In genomic region chr7:73343671-73344380, GRCh38 we compare ENCODE assay signal across 22 cellular contexts. TPM values are rescaled to one million over a fixed set of nuclear protein-coding genes. Genes with fewer than 3 reads are reported as not detected.
A peak's percentile ranks its signal among the peaks of the same experiment; 100 is the strongest.
DNase-seq lines count a peak whose midpoint lies in the region; ATAC-seq, FAIRE-seq and TF ChIP-seq lines count a peak whose summit lies in the region.
"Had no signal": no experiment of that assay in that cellular context is flagged by ENCODE, and none has a peak within 500 bp of the region (broad histone marks: within the 10 kb centered on the region; RNA-seq: fewer than 3 reads in every experiment).

No MANE protein-coding gene starts in this region.

- POLR2A ChIA-PET in HepG2 (lab: Yijun Ruan, JAX) = interaction anchor here (1.2 to 3.5 kb wide), 4 partner anchors 14 to 35 kb away, joined by 3 to 28 read pairs (median 8); partner anchors contain the start of gene NSUN5

- H3K4me1 ChIP-seq in HepG2 (ENCODE audit: insufficient read depth, low read length) = peaks cover 68% of the 10 kb centered on the region
- H3K4me1 ChIP-seq in parathyroid adenoma = no peaks in the 10 kb centered on the region
- no peaks in the 10 kb centered on the region for H3K4me1 ChIP-seq in uterus

- BruUV-seq in HepG2 (replicated peaks; lab: Mats Ljungman, UMichigan) = no TSS peak

- no peaks in the 10 kb centered on the region for H3K9me3 ChIP-seq in HepG2 (ENCODE audit: low read length)
- no peaks in the 10 kb centered on the region for H3K9me3 ChIP-seq in parathyroid adenoma (ENCODE audit: control insufficient read depth, low read length)
- no peaks in the 10 kb centered on the region for H3K9me3 ChIP-seq in uterus

- H3K9me3 Mint-ChIP-seq in activated naive CD4-positive, alpha-beta T cell treated with anti-CD3 and anti-CD28 coated beads for 36 hours = no peaks in the 10 kb centered on the region

- TF ChIP-seq CTCF in HepG2 (CRISPR knock-in tag; IDR thresholded peaks at IDR 0.05) (no peak), parathyroid adenoma (IDR thresholded peaks at IDR 0.05) (no peak), uterus (IDR thresholded peaks at IDR 0.05) (no peak)

- no peaks in the 10 kb centered on the region for H4K20me1 ChIP-seq in HepG2 (ENCODE audit: insufficient read depth, low read length)

- H3K27me3 ChIP-seq in HepG2 (ENCODE audit: control insufficient read depth in 1 of 2, insufficient read depth in 2 of 2, low read length in 2 of 2) (0 out of 5 replicates have a peak, but pooled peaks cover 0 to 5% of the 10 kb centered on the region in 2 experiments), parathyroid adenoma (ENCODE audit: control insufficient read depth, insufficient read depth, low read length) (no peaks in the 10 kb centered on the region), uterus (no peaks in the 10 kb centered on the region)

- H2AFZ ChIP-seq in HepG2 (ENCODE audit: low read length) (no peak overlapping the region), parathyroid adenoma (peak overlapping the region; percentile 34)

- H3K36me3 ChIP-seq in HepG2 (replicated peaks in 1 of 2; ENCODE audit: control insufficient read depth in 1 of 2, insufficient read depth in 2 of 2, low read length in 2 of 2) (no peaks in the 10 kb centered on the region), parathyroid adenoma (ENCODE audit: control insufficient read depth, insufficient read depth, low read length) (no peaks in the 10 kb centered on the region), uterus (no peaks in the 10 kb centered on the region)

- peak overlapping the region; percentile 9; the same call in 1 of the 2 replicates for H3K9ac ChIP-seq in HepG2 (ENCODE audit: insufficient read depth, low read depth, low read length)
- no peak overlapping the region for H3K9ac ChIP-seq in parathyroid adenoma
- H3K9ac ChIP-seq: GM23248 had no signal

- H3K4me1 Mint-ChIP-seq in activated naive CD4-positive, alpha-beta T cell treated with anti-CD3 and anti-CD28 coated beads for 36 hours (ENCODE audit: low read depth) = no peaks in the 10 kb centered on the region
- H3K4me1 Mint-ChIP-seq: CD4-positive, alpha-beta memory T cell had no signal

- intact Hi-C loops in HepG2 (cut with micrococcal nuclease; ENCODE audit: unreplicated experiment) (loop anchor here (1.0 to 2.0 kb wide), 3 partner anchors 15 to 27 kb away; no protein-coding TSS in a partner anchor), uterus (cut with DNase I; ENCODE audit: low total_unique reads) (no loop called here)
- intact Hi-C loops in activated naive CD4-positive, alpha-beta T cell treated with anti-CD3 and anti-CD28 coated beads for 36 hours (cut with micrococcal nuclease) = no loop called here

- ATAC-seq in HepG2 (peak; percentile 50), HG03571 (IDR thresholded peaks at IDR 0.05; ENCODE audit: unreplicated experiment) (no peak)
- ATAC-seq: GM12878, K562, Panc1, Right ventricle myocardium inferior had no signal

- H3K36me3 Mint-ChIP-seq in activated naive CD4-positive, alpha-beta T cell treated with anti-CD3 and anti-CD28 coated beads for 36 hours (ENCODE audit: low read depth) = no peaks in the 10 kb centered on the region
- H3K36me3 Mint-ChIP-seq: CD4-positive, alpha-beta memory T cell had no signal

- CTCF ChIA-PET in HepG2 (lab: Yijun Ruan, JAX; ENCODE audit: low intra/inter-chr PET ratio, low total read pairs) = no interaction called here
- CTCF ChIA-PET in activated naive CD4-positive, alpha-beta T cell treated with anti-CD3 and anti-CD28 coated beads for 36 hours (lab: Charles Lee) = interaction anchor here (0.7 kb wide), 1 partner anchor 37 kb away, joined by 4 read pairs; no protein-coding TSS in a partner anchor

- in situ Hi-C loops in HepG2 (cut with HindIII; ENCODE audit: extremely low pct_ligation_motif_present, low pct_unique_long_range_greater_than_20kb) = loop anchor here (5.0 kb wide), 1 partner anchor 93 kb away; no protein-coding TSS in a partner anchor

- H3K4me2 ChIP-seq in HepG2 (ENCODE audit: low read depth, low read length) (peak overlapping the region; percentile 87), parathyroid adenoma (ENCODE audit: low read length) (no peak overlapping the region)

- peak; percentile 11 for DNase-seq in NCI-H1092 treated with DMSO at 0.1 percent for 48 hours (lab: John Stamatoyannopoulos, UW)
- no peak for DNase-seq in NCI-H1092 (lab: John Stamatoyannopoulos, UW)
- DNase-seq in NCI-H146 (lab: John Stamatoyannopoulos, UW) = peak; percentile 83
- DNase-seq in HepG2 (ENCODE audit: low spot score) = peak; percentile 81
- DNase-seq in activated naive CD4-positive, alpha-beta T cell treated with anti-CD3 and anti-CD28 coated beads for 36 hours = no peak
- DNase-seq in uterus = no peak
- DNase-seq: 8988T; CD4-positive, alpha-beta memory T cell; DND-41; GDM1; GM23248; NCI-H1694 treated with DMSO at 0.1 percent for 48 hours had no signal

- peak; percentile 77 for FAIRE-seq in HepG2 (lab: Jason Lieb, UNC)
- FAIRE-seq: D721Med, GM12878, GM18507, K562 had no signal

- H3K4me3 ChIP-seq in HepG2 (replicated peaks in 1 of 3; ENCODE audit: insufficient read depth in 1 of 3, low read depth in 2 of 3, low read length in 3 of 3) = peak overlapping the region in 2 of 3 experiments; percentile 2 to 8; a peak in 1 of 6 replicates
- no peak overlapping the region for H3K4me3 ChIP-seq in parathyroid adenoma (ENCODE audit: low read depth, low read length)
- no peak overlapping the region for H3K4me3 ChIP-seq in uterus
- H3K4me3 ChIP-seq: GM12878, GM23248, K562, SK-N-MC had no signal

- H3K79me2 ChIP-seq in HepG2 (ENCODE audit: insufficient read depth, low read length) = no peaks in the 10 kb centered on the region
- no peaks in the 10 kb centered on the region for H3K79me2 ChIP-seq in parathyroid adenoma

- H3K4me3 Mint-ChIP-seq in activated naive CD4-positive, alpha-beta T cell treated with anti-CD3 and anti-CD28 coated beads for 36 hours = no peak overlapping the region
- H3K4me3 Mint-ChIP-seq: CD4-positive, alpha-beta memory T cell had no signal

- H3K27me3 Mint-ChIP-seq in activated naive CD4-positive, alpha-beta T cell treated with anti-CD3 and anti-CD28 coated beads for 36 hours (ENCODE audit: low read depth) = no peaks in the 10 kb centered on the region

- TF ChIP-seq EP300 in HepG2 (IDR thresholded peaks at IDR 0.05; ENCODE audit: low read depth in 2 of 2, low read length in 2 of 2) = peak in 1 of 2 experiments; percentile 62; a peak in 1 of 4 replicates
- no peak; the same call in 1 of the 2 replicates for TF ChIP-seq EP300 in HepG2 (CRISPR knock-in tag; IDR thresholded peaks at IDR 0.05; ENCODE audit: borderline replicate concordance)

- H3K27ac ChIP-seq in HepG2 (ENCODE audit: extremely low read length, insufficient read depth, low read length) (peak overlapping the region; percentile 48), parathyroid adenoma (no peak overlapping the region), uterus (no peak overlapping the region)
- H3K27ac ChIP-seq: GM23248, SK-N-MC had no signal

- no peak for TF ChIP-seq RAD21 in HepG2 (CRISPR knock-in tag; IDR thresholded peaks at IDR 0.05)

- TF ChIP-seq POLR2A in HepG2 (IDR thresholded peaks at IDR 0.05; ENCODE audit: insufficient read depth in 1 of 2, low read depth in 2 of 2, low read length in 2 of 2) (peak in 1 of 2 experiments; percentile 25; a peak in 1 of 4 replicates), uterus (IDR thresholded peaks at IDR 0.05) (no peak)

- 3% methylated on average over 4 of the region's 7 CpGs for WGBS in HepG2 (ENCODE audit: low lambda C conversion rate)

- H3K27ac Mint-ChIP-seq in activated naive CD4-positive, alpha-beta T cell treated with anti-CD3 and anti-CD28 coated beads for 36 hours = no peak overlapping the region
- H3K27ac Mint-ChIP-seq: CD4-positive, alpha-beta memory T cell had no signal

RNA-seq across cellular contexts. Expression of gene FKBP6, which starts 15.9 kb away (rescaled TPM):
- total RNA-seq in HepG2 (2016; rRNA removed; fragmentation: Illumina TruSeq; extraction: Trizol) (0.13 and 0.20 TPM in 2 replicates), uterus (under 1 TPM in 1 of 4 donors, not detected in 3; 0.14 TPM)
- not detected in 2 replicates for total RNA-seq in HepG2 (2016; cell fraction: cytosol; rRNA removed; fragmentation: Illumina TruSeq; extraction: Trizol; ENCODE audit: low read depth)
- total RNA-seq in HepG2 (2016; cell fraction: insoluble cytoplasmic fraction; rRNA removed; fragmentation: Illumina TruSeq; extraction: Trizol) = 0.15 and 0.16 TPM in 2 replicates
- 0.17 and 0.22 TPM in 2 replicates for total RNA-seq in HepG2 (2016; cell fraction: membrane; rRNA removed; fragmentation: Illumina TruSeq; extraction: Trizol)
- total RNA-seq in HepG2 (2016; cell fraction: nucleus; rRNA removed; fragmentation: Illumina TruSeq; extraction: Trizol) = 0.22 TPM in 1 of 2 replicates, not detected in the other
- 0.07 and 0.09 TPM in 2 replicates for polyA plus RNA-seq in HepG2 (2011; rRNA removed)
- polyA plus RNA-seq in HepG2 (2011; cell fraction: cytosol; rRNA removed) = 0.07 and 0.09 TPM in 2 replicates
- polyA plus RNA-seq in HepG2 (2011; cell fraction: nucleus; rRNA removed) = 0.08 TPM in 1 of 2 replicates, not detected in the other
- polyA plus RNA-seq in HepG2 (2012) = 0.07 and 0.12 TPM in 2 replicates
- not detected in 2 replicates for polyA plus RNA-seq in HepG2 (2016; cell fraction: cytosol; fragmentation: Illumina TruSeq; extraction: Trizol; ENCODE audit: low read depth)
- polyA plus RNA-seq in HepG2 (2016; cell fraction: insoluble cytoplasmic fraction; fragmentation: Illumina TruSeq; extraction: Trizol; ENCODE audit: low read depth) = 0.21 and 0.26 TPM in 2 replicates
- polyA plus RNA-seq in HepG2 (2016; cell fraction: membrane; fragmentation: Illumina TruSeq; extraction: Trizol; ENCODE audit: low read depth) = 0.10 TPM in 1 of 2 replicates, not detected in the other
- polyA plus RNA-seq in HepG2 (2016; cell fraction: nucleus; fragmentation: Illumina TruSeq; extraction: Trizol; ENCODE audit: insufficient read depth, low read depth) = 0.49 TPM in 1 of 2 replicates, not detected in the other
- polyA minus RNA-seq in HepG2 (2011; rRNA and poly(A)+ RNA removed; ENCODE audit: low replicate concordance) = 0.10 TPM in 1 of 2 replicates, not detected in the other
- not detected in 2 replicates for polyA minus RNA-seq in HepG2 (2011; cell fraction: cytosol; rRNA and poly(A)+ RNA removed)
- polyA minus RNA-seq in HepG2 (2011; cell fraction: nucleus; rRNA and poly(A)+ RNA removed) = 0.13 TPM in 1 of 2 replicates, not detected in the other
- not detected for total RNA-seq in activated naive CD4-positive, alpha-beta T cell treated with anti-CD3 and anti-CD28 coated beads for 36 hours
- total RNA-seq: CD4-positive, alpha-beta memory T cell; GM12878; GM23248; K562; Right ventricle myocardium inferior had no signal
- polyA plus RNA-seq: BJ; CD4-positive, alpha-beta memory T cell; GM12878; GM23248; K562 had no signal

RNA-seq across cellular contexts. Expression of gene TRIM50, which starts 15.9 kb away (rescaled TPM):
- total RNA-seq in HepG2 (2016; rRNA removed; fragmentation: Illumina TruSeq; extraction: Trizol) (21.1 and 24.5 TPM in 2 replicates), uterus (under 1 TPM in 1 of 4 donors, not detected in 3; 0.21 TPM)
- 3.9 and 4.9 TPM in 2 replicates for total RNA-seq in HepG2 (2016; cell fraction: cytosol; rRNA removed; fragmentation: Illumina TruSeq; extraction: Trizol; ENCODE audit: low read depth)
- total RNA-seq in HepG2 (2016; cell fraction: insoluble cytoplasmic fraction; rRNA removed; fragmentation: Illumina TruSeq; extraction: Trizol) = 16.1 and 26.1 TPM in 2 replicates
- total RNA-seq in HepG2 (2016; cell fraction: membrane; rRNA removed; fragmentation: Illumina TruSeq; extraction: Trizol) = 9.4 and 10.8 TPM in 2 replicates
- total RNA-seq in HepG2 (2016; cell fraction: nucleus; rRNA removed; fragmentation: Illumina TruSeq; extraction: Trizol) = 23.9 and 26.7 TPM in 2 replicates
- 4.2 and 5.4 TPM in 2 replicates for polyA plus RNA-seq in HepG2 (2011; rRNA removed)
- 1.6 and 3.8 TPM in 2 replicates for polyA plus RNA-seq in HepG2 (2011; cell fraction: cytosol; rRNA removed)
- polyA plus RNA-seq in HepG2 (2011; cell fraction: nucleus; rRNA removed) = 33.8 and 40.4 TPM in 2 replicates
- polyA plus RNA-seq in HepG2 (2012) = 3.0 TPM in 2 replicates
- 4.1 and 4.2 TPM in 2 replicates for polyA plus RNA-seq in HepG2 (2016; cell fraction: cytosol; fragmentation: Illumina TruSeq; extraction: Trizol; ENCODE audit: low read depth)
- polyA plus RNA-seq in HepG2 (2016; cell fraction: insoluble cytoplasmic fraction; fragmentation: Illumina TruSeq; extraction: Trizol; ENCODE audit: low read depth) = 19.1 and 25.4 TPM in 2 replicates
- polyA plus RNA-seq in HepG2 (2016; cell fraction: membrane; fragmentation: Illumina TruSeq; extraction: Trizol; ENCODE audit: low read depth) = 6.7 and 7.5 TPM in 2 replicates
- 87.0 and 93.3 TPM in 2 replicates for polyA plus RNA-seq in HepG2 (2016; cell fraction: nucleus; fragmentation: Illumina TruSeq; extraction: Trizol; ENCODE audit: insufficient read depth, low read depth)
- polyA minus RNA-seq in HepG2 (2011; rRNA and poly(A)+ RNA removed; ENCODE audit: low replicate concordance) = 7.4 TPM in 1 of 2 replicates, not detected in the other
- polyA minus RNA-seq in HepG2 (2011; cell fraction: cytosol; rRNA and poly(A)+ RNA removed) = 0.99 and 1.8 TPM in 2 replicates
- 4.5 and 4.7 TPM in 2 replicates for polyA minus RNA-seq in HepG2 (2011; cell fraction: nucleus; rRNA and poly(A)+ RNA removed)
- total RNA-seq in activated naive CD4-positive, alpha-beta T cell treated with anti-CD3 and anti-CD28 coated beads for 36 hours = not detected
- total RNA-seq: CD4-positive, alpha-beta memory T cell; GM12878; GM23248; K562 had no signal
- polyA plus RNA-seq: BJ; CD4-positive, alpha-beta memory T cell; GM12878; GM23248; K562 had no signal

RNA-seq across cellular contexts. Expression of gene NSUN5, which starts 35.2 kb away (rescaled TPM):
- total RNA-seq in HepG2 (2016; rRNA removed; fragmentation: Illumina TruSeq; extraction: Trizol) = 31.6 and 35.8 TPM in 2 replicates
- 10.1 and 11.8 TPM in 2 replicates for total RNA-seq in HepG2 (2016; cell fraction: cytosol; rRNA removed; fragmentation: Illumina TruSeq; extraction: Trizol; ENCODE audit: low read depth)
- 29.5 and 34.7 TPM in 2 replicates for total RNA-seq in HepG2 (2016; cell fraction: insoluble cytoplasmic fraction; rRNA removed; fragmentation: Illumina TruSeq; extraction: Trizol)
- 13.4 TPM in 2 replicates for total RNA-seq in HepG2 (2016; cell fraction: membrane; rRNA removed; fragmentation: Illumina TruSeq; extraction: Trizol)
- total RNA-seq in HepG2 (2016; cell fraction: nucleus; rRNA removed; fragmentation: Illumina TruSeq; extraction: Trizol) = 16.9 and 26.1 TPM in 2 replicates
- 19.9 and 24.9 TPM in 2 replicates for polyA plus RNA-seq in HepG2 (2011; rRNA removed)
- polyA plus RNA-seq in HepG2 (2011; cell fraction: cytosol; rRNA removed) = 16.1 and 23.4 TPM in 2 replicates
- 56.5 and 64.5 TPM in 2 replicates for polyA plus RNA-seq in HepG2 (2011; cell fraction: nucleus; rRNA removed)
- 12.2 and 20.8 TPM in 2 replicates for polyA plus RNA-seq in HepG2 (2012)
- polyA plus RNA-seq in HepG2 (2016; cell fraction: cytosol; fragmentation: Illumina TruSeq; extraction: Trizol; ENCODE audit: low read depth) = 5.4 and 6.5 TPM in 2 replicates
- polyA plus RNA-seq in HepG2 (2016; cell fraction: insoluble cytoplasmic fraction; fragmentation: Illumina TruSeq; extraction: Trizol; ENCODE audit: low read depth) = 20.2 and 26.2 TPM in 2 replicates
- polyA plus RNA-seq in HepG2 (2016; cell fraction: membrane; fragmentation: Illumina TruSeq; extraction: Trizol; ENCODE audit: low read depth) = 5.5 and 7.3 TPM in 2 replicates
- 42.6 and 43.8 TPM in 2 replicates for polyA plus RNA-seq in HepG2 (2016; cell fraction: nucleus; fragmentation: Illumina TruSeq; extraction: Trizol; ENCODE audit: insufficient read depth, low read depth)
- polyA minus RNA-seq in HepG2 (2011; rRNA and poly(A)+ RNA removed; ENCODE audit: low replicate concordance) = 41.4 and 43.7 TPM in 2 replicates
- 12.9 and 15.0 TPM in 2 replicates for polyA minus RNA-seq in HepG2 (2011; cell fraction: cytosol; rRNA and poly(A)+ RNA removed)
- polyA minus RNA-seq in HepG2 (2011; cell fraction: nucleus; rRNA and poly(A)+ RNA removed) = 13.0 and 19.8 TPM in 2 replicates
- total RNA-seq in activated naive CD4-positive, alpha-beta T cell treated with anti-CD3 and anti-CD28 coated beads for 36 hours = 10 to 100 TPM; 53.3 to 57.0 TPM
- total RNA-seq in uterus = 10 to 100 TPM in 2 of 4 donors, 1 to 10 TPM in 2; 5.9 to 27.1 (median 13.7) TPM

Comparison
In these comparisons a context has a peak if more than half of its experiments do, and no peak if none do; other contexts are left out.
1. DNase-seq: peak in NCI-H1092 treated with DMSO at 0.1 percent for 48 hours (single experiment), NCI-H146 (single experiment) and HepG2 (single experiment); none in NCI-H1092 (single experiment), activated naive CD4-positive, alpha-beta T cell treated with anti-CD3 and anti-CD28 coated beads for 36 hours (single experiment) and uterus (0 of 2).
2. H3K4me3 ChIP-seq: peak in HepG2 (2 of 3); none in parathyroid adenoma (single experiment) and uterus (0 of 2).
3. RNA of gene TRIM50, which starts 15.9 kb away (total RNA-seq): 3.9 to 26.7 TPM in HepG2; not detected in activated naive CD4-positive, alpha-beta T cell treated with anti-CD3 and anti-CD28 coated beads for 36 hours and 0.21 TPM in uterus; every median in the first group is over 4 times any median in the second.